In the genomic region with DNA sequence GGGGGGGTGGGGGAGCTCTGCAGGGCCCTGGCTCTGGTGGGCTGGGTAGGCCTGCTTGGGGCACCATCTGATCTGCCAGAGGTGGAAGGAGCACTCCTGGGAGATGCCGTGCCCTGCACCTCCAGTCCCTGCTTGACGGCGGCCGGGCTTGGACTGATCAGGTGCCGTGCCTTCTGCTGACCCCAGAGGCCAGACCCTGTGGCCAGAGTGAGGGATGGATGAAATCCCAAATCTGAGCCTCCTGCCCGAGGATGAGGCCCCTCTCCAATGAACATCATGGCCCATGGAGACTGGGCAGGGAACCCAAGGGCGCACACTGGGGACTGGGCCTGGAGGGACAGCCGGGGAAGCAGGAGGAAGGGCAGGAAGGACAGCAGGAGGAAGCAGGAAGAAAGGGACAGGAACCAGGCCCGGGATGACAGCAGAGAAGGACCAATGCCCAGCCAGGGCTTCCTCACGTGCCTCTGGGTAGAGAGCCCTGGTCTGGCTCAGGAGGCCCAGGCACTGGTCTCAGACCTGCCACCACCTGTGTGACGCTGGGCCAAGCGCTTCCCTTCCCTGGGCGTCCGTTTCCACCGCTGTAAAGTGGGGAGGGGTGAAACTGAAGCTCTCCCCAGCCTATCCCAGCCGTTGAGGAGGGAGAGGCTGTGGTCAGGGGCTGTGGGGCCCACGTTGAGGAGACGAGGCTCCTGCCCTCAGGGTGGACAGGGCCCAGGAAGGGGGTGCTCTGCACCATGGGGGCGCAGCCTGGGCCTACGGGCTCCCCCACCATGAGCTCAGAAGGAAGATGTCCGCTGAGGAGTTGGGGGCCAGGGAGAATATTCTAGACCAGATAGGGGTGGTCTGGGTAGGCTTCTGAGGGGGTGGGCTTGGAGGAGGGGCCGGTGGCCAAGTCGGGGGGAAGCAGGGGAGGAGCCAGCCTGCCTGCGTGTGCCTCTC, we compare ENCODE assay signal across 9 cellular contexts. TPM values are rescaled to one million over a fixed set of nuclear protein-coding genes. Genes with fewer than 3 reads are reported as not detected.
DNase-seq lines count a peak whose midpoint lies in the region; ATAC-seq and TF ChIP-seq lines count a peak whose summit lies in the region.
"Had no signal": no experiment of that assay in that cellular context is flagged by ENCODE, and none has a peak within 500 bp of the region (broad histone marks: within the 10 kb centered on the region; RNA-seq: fewer than 3 reads in every experiment).

No MANE protein-coding gene starts in this region.

- TF ChIP-seq CTCF in sigmoid colon (IDR thresholded peaks at IDR 0.05) = no peak

- H3K4me1 ChIP-seq in sigmoid colon = no peaks in the 10 kb centered on the region
- no peaks in the 10 kb centered on the region for H3K4me1 ChIP-seq in SJCRH30

- intact Hi-C loops in Right ventricle myocardium superior (cut with DNase I) (no loop called here), sigmoid colon (cut with DNase I) (no loop called here)

- H3K4me3 ChIP-seq in H7 (ENCODE audit: insufficient read depth, low read depth, low read length) (no peak overlapping the region), sigmoid colon (no peak overlapping the region), SJCRH30 (no peak overlapping the region)
- H3K4me3 ChIP-seq: cardiac muscle cell had no signal

- no peaks in the 10 kb centered on the region for H3K27me3 ChIP-seq in H7 (ENCODE audit: control insufficient read depth, insufficient read depth, low read length)
- peaks cover 0 to 7% (median 0%) of the 10 kb centered on the region in 3 donors for H3K27me3 ChIP-seq in sigmoid colon
- peaks cover 16% of the 10 kb centered on the region; the same call in 1 of the 2 replicates for H3K27me3 ChIP-seq in SJCRH30
- H3K27me3 ChIP-seq: cardiac muscle cell had no signal

- H3K36me3 Mint-ChIP-seq in T-helper 1 cell treated with Interleukin-12 subunit alpha and Interleukin-12 subunit beta and Interleukin-4 antibody, amounts not matched to agents 30 μg/mL and 1 μg/mL, for 36 hours (ENCODE audit: low read depth) = peaks cover 9% of the 10 kb centered on the region

- TF ChIP-seq EP300 in sigmoid colon (IDR thresholded peaks at IDR 0.05) = no peak

- H3K4me1 Mint-ChIP-seq in T-helper 1 cell treated with Interleukin-12 subunit alpha and Interleukin-12 subunit beta and Interleukin-4 antibody, amounts not matched to agents 30 μg/mL and 1 μg/mL, for 36 hours (ENCODE audit: low read depth) = peaks cover 41% of the 10 kb centered on the region

- no peaks in the 10 kb centered on the region for H3K9me3 ChIP-seq in sigmoid colon
- no peaks in the 10 kb centered on the region for H3K9me3 ChIP-seq in SJCRH30 (replicated peaks)

- peak overlapping the region; percentile 72 for H3K4me3 Mint-ChIP-seq in T-helper 1 cell treated with Interleukin-12 subunit alpha and Interleukin-12 subunit beta and Interleukin-4 antibody, amounts not matched to agents 30 μg/mL and 1 μg/mL, for 36 hours

- DNase-seq in H7 = peak; percentile 59
- DNase-seq in Right ventricle myocardium superior = peak; percentile 37
- DNase-seq in sigmoid colon = peak; percentile 61
- no peak for DNase-seq in glomerular visceral epithelial cell (ENCODE audit: extremely low spot score)
- DNase-seq in SJCRH30 = no peak

- peak overlapping the region; percentile 83 for H3K27ac Mint-ChIP-seq in T-helper 1 cell treated with Interleukin-12 subunit alpha and Interleukin-12 subunit beta and Interleukin-4 antibody, amounts not matched to agents 30 μg/mL and 1 μg/mL, for 36 hours

- no peak for TF ChIP-seq POLR2A in sigmoid colon (IDR thresholded peaks at IDR 0.05)

- ATAC-seq in Right ventricle myocardium superior (ENCODE audit: poor library complexity) (peak; percentile 16), GM18909 (IDR thresholded peaks at IDR 0.05; ENCODE audit: poor library complexity, unreplicated experiment) (no peak)

- 55 to 66% methylated on average over 24 of the region's 24 CpGs for WGBS in sigmoid colon, 2 donors

- no peak overlapping the region for H3K27ac ChIP-seq in sigmoid colon
- H3K27ac ChIP-seq in SJCRH30 = no peak overlapping the region
- H3K27ac ChIP-seq: cardiac muscle cell had no signal

- no peaks in the 10 kb centered on the region for H3K9me3 Mint-ChIP-seq in T-helper 1 cell treated with Interleukin-12 subunit alpha and Interleukin-12 subunit beta and Interleukin-4 antibody, amounts not matched to agents 30 μg/mL and 1 μg/mL, for 36 hours

- H3K27me3 Mint-ChIP-seq in T-helper 1 cell treated with Interleukin-12 subunit alpha and Interleukin-12 subunit beta and Interleukin-4 antibody, amounts not matched to agents 30 μg/mL and 1 μg/mL, for 36 hours (ENCODE audit: low read depth) = no peaks in the 10 kb centered on the region

- H3K36me3 ChIP-seq in H7 (replicated peaks; ENCODE audit: control insufficient read depth, insufficient read depth, low read length) = no peaks in the 10 kb centered on the region
- H3K36me3 ChIP-seq in sigmoid colon = no peaks in the 10 kb centered on the region
- no peaks in the 10 kb centered on the region for H3K36me3 ChIP-seq in SJCRH30
- H3K36me3 ChIP-seq: cardiac muscle cell had no signal

RNA-seq across cellular contexts. Expression of gene GPR35, which starts 1.0 kb away (rescaled TPM):
- 0.07 TPM in 1 of 2 replicates, not detected in the other for total RNA-seq in H7 (2014; rRNA removed; shearing (Covaris generic))
- total RNA-seq in Right ventricle myocardium superior (2.0 TPM), sigmoid colon (1 to 10 TPM; 1.3 to 7.8 (median 3.5) TPM)
- 10 to 100 TPM; 28.2 to 76.6 (median 33.0) TPM for polyA plus RNA-seq in sigmoid colon
- 0.04 and 0.30 TPM in 2 replicates for total RNA-seq in SJCRH30 (2014; rRNA removed; shearing (Covaris generic))

RNA-seq across cellular contexts. Expression of gene CAPN10, which starts 37.7 kb away (rescaled TPM):
- total RNA-seq in H7 (2014; rRNA removed; shearing (Covaris generic)) = 66.5 and 69.0 TPM in 2 replicates
- total RNA-seq in Right ventricle myocardium superior (49.7 TPM), sigmoid colon (10 to 100 TPM; 10.5 to 27.7 (median 16.3) TPM)
- 10 to 100 TPM; 11.4 to 33.0 (median 16.4) TPM for polyA plus RNA-seq in sigmoid colon
- 23.1 and 27.4 TPM in 2 replicates for total RNA-seq in SJCRH30 (2014; rRNA removed; shearing (Covaris generic))

RNA-seq across cellular contexts. Expression of gene RNPEPL1, which starts 56.0 kb away (rescaled TPM):
- 10.3 and 15.2 TPM in 2 replicates for total RNA-seq in H7 (2014; rRNA removed; shearing (Covaris generic))
- total RNA-seq in Right ventricle myocardium superior = 89.5 TPM
- total RNA-seq in sigmoid colon = 10 to 100 TPM; 23.1 to 87.8 (median 28.4) TPM
- polyA plus RNA-seq in sigmoid colon = 100 to 1,000 TPM in 2 of 3 donors, 10 to 100 TPM in 1; 64.3 to 136 (median 102) TPM
- 6.0 and 8.4 TPM in 2 replicates for total RNA-seq in SJCRH30 (2014; rRNA removed; shearing (Covaris generic))

RNA-seq across cellular contexts. Expression of gene AQP12B, which starts 58.4 kb away (rescaled TPM):
- total RNA-seq in H7 (2014; rRNA removed; shearing (Covaris generic)) = not detected in 2 replicates
- total RNA-seq in Right ventricle myocardium superior (not detected), sigmoid colon (not detected)
- 1 to 10 TPM in 2 of 3 donors, not detected in 1; 1.2 to 5.5 TPM for polyA plus RNA-seq in sigmoid colon
- not detected in 2 replicates for total RNA-seq in SJCRH30 (2014; rRNA removed; shearing (Covaris generic))
- total RNA-seq: cardiac muscle cell, lung microvascular endothelial cell had no signal
- polyA plus RNA-seq: cardiac muscle cell had no signal

Comparison
In these comparisons a context has a peak if more than half of its experiments do, and no peak if none do; other contexts are left out.
1. DNase-seq: peak in H7 (single experiment), Right ventricle myocardium superior (single experiment) and sigmoid colon (single experiment); none in glomerular visceral epithelial cell (single experiment) and SJCRH30 (0 of 2).